In the genomic region with DNA sequence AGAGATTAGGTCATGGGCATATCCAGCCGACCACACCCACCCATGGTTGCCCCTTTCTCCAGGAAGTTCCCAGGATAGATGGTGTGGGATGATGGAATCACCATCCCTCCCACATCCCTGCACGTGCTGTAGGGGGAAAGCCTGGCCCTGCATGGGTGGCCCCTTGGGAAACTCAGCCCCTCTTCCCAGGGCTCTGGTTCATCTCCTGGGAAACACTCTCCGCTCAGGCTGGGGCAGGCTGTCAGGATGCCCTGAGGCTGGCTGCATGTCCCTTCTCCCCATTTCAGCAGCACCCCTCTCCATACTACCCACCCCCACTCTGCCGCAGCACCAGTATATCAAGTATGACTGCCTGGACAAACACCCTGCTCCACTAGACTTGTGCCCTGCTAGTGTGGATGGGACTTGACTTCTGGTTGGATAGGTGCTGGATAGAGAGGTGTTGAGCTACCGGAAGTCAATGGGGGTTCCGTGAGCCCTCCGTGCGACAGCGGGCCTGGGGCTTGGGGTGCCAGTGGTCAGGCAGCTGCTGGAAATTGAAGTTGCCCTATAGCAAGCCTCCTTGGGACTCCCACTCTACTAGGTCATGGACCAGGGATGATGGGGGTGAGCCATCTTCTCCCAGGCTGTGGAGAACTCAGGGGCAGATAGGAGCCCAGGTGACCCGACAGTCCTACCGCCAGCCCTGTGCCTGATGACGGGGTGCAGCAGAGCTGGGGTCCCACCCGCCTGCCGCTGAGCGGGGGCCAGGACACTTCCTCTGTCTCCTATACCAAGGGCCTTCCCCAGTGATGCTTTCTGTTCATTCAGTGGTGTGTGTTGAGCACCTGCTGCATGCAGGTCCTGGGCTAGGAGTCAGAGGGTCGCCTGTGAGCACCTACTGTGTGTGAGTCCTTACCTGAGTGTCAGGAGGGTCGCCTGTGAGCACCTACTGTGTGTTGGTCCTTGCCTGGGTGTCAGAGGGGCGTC, we compare ENCODE assay signal across 11 cellular contexts.
DNase-seq lines count a peak whose midpoint lies in the region; ATAC-seq and TF ChIP-seq lines count a peak whose summit lies in the region.
"Had no signal": no experiment of that assay in that cellular context is flagged by ENCODE, and none has a peak within 500 bp of the region (broad histone marks: within the 10 kb centered on the region; RNA-seq: fewer than 3 reads in every experiment).

No MANE protein-coding gene starts in this region.

- TF ChIP-seq CTCF in lower leg skin (IDR thresholded peaks at IDR 0.05) (no peak), upper lobe of left lung (IDR thresholded peaks at IDR 0.05) (no peak)

- H3K36me3 Mint-ChIP-seq in activated naive CD8-positive, alpha-beta T cell treated with anti-CD3 and anti-CD28 coated beads, Interleukin-2, amount 10 ng/mL, durations not matched to agents 7 days and 5 days, result no peaks in the 10 kb centered on the region
- no peaks in the 10 kb centered on the region for H3K36me3 Mint-ChIP-seq in activated naive CD8-positive, alpha-beta T cell treated with anti-CD3 and anti-CD28 coated beads for 36 hours
- H3K36me3 Mint-ChIP-seq in activated CD8-positive, alpha-beta T cell treated with anti-CD3 and anti-CD28 coated beads, Interleukin-2, amount 10 ng/mL, durations not matched to agents 7 days and 5 days (ENCODE audit: low read depth), result no peaks in the 10 kb centered on the region

- H3K27me3 Mint-ChIP-seq in activated naive CD8-positive, alpha-beta T cell treated with anti-CD3 and anti-CD28 coated beads, Interleukin-2, amount 10 ng/mL, durations not matched to agents 7 days and 5 days, result peaks cover 4% of the 10 kb centered on the region
- no peaks in the 10 kb centered on the region for H3K27me3 Mint-ChIP-seq in activated naive CD8-positive, alpha-beta T cell treated with anti-CD3 and anti-CD28 coated beads for 36 hours
- H3K27me3 Mint-ChIP-seq in activated CD8-positive, alpha-beta T cell treated with anti-CD3 and anti-CD28 coated beads, Interleukin-2, amount 10 ng/mL, durations not matched to agents 7 days and 5 days (ENCODE audit: low read depth), result no peaks in the 10 kb centered on the region

- WGBS in lower leg skin, 2 donors, result 73 to 79% methylated on average over 17 to 18 of the region's 18 CpGs
- 86 to 89% methylated on average over 10 to 18 of the region's 18 CpGs for WGBS in upper lobe of left lung, 2 donors

- intact Hi-C loops in lower leg skin (cut with DNase I; ENCODE audit: low total_unique reads), result no loop called here

- peak; percentile 45 for ATAC-seq in activated naive CD8-positive, alpha-beta T cell treated with anti-CD3 and anti-CD28 coated beads, Interleukin-2, amount 10 ng/mL, durations not matched to agents 7 days and 5 days (ENCODE audit: low read depth)
- peak; percentile 57 for ATAC-seq in activated CD8-positive, alpha-beta T cell treated with anti-CD3 and anti-CD28 coated beads, Interleukin-2, amount 10 ng/mL, durations not matched to agents 7 days and 5 days
- ATAC-seq in upper lobe of left lung (ENCODE audit: low FRiP score in 2 of 2), result peak; percentile 21 to 41
- no peak for ATAC-seq in GM18858 (IDR thresholded peaks at IDR 0.05; ENCODE audit: unreplicated experiment)
- ATAC-seq: activated naive CD8-positive, alpha-beta T cell treated with anti-CD3 and anti-CD28 coated beads, Interleukin-2, amount 50 U/mL, for 24 hours had no signal

- H3K27ac ChIP-seq in upper lobe of left lung, result no peak overlapping the region
- H3K27ac ChIP-seq: tibial nerve had no signal

- TF ChIP-seq EP300 in upper lobe of left lung (IDR thresholded peaks at IDR 0.05), result no peak

- H3K27me3 ChIP-seq in upper lobe of left lung, result no peaks in the 10 kb centered on the region
- H3K27me3 ChIP-seq: tibial nerve had no signal

- POLR2A ChIA-PET in activated naive CD8-positive, alpha-beta T cell treated with anti-CD3 and anti-CD28 coated beads, Interleukin-2, amount 10 ng/mL, durations not matched to agents 7 days and 5 days (lab: Charles Lee), result no interaction called here
- POLR2A ChIA-PET in activated CD8-positive, alpha-beta T cell treated with anti-CD3 and anti-CD28 coated beads, Interleukin-2, amount 10 ng/mL, durations not matched to agents 7 days and 5 days (lab: Charles Lee), result no interaction called here

- peaks cover 1% of the 10 kb centered on the region for H3K9me3 Mint-ChIP-seq in activated naive CD8-positive, alpha-beta T cell treated with anti-CD3 and anti-CD28 coated beads, Interleukin-2, amount 10 ng/mL, durations not matched to agents 7 days and 5 days
- peaks cover 2% of the 10 kb centered on the region for H3K9me3 Mint-ChIP-seq in activated naive CD8-positive, alpha-beta T cell treated with anti-CD3 and anti-CD28 coated beads for 36 hours
- no peaks in the 10 kb centered on the region for H3K9me3 Mint-ChIP-seq in activated CD8-positive, alpha-beta T cell treated with anti-CD3 and anti-CD28 coated beads, Interleukin-2, amount 10 ng/mL, durations not matched to agents 7 days and 5 days (ENCODE audit: insufficient read depth)

- TF ChIP-seq POLR2A in lower leg skin (IDR thresholded peaks at IDR 0.05) (no peak), upper lobe of left lung (IDR thresholded peaks at IDR 0.05) (no peak)

- no peaks in the 10 kb centered on the region for H3K4me1 Mint-ChIP-seq in activated naive CD8-positive, alpha-beta T cell treated with anti-CD3 and anti-CD28 coated beads, Interleukin-2, amount 10 ng/mL, durations not matched to agents 7 days and 5 days
- no peaks in the 10 kb centered on the region for H3K4me1 Mint-ChIP-seq in activated naive CD8-positive, alpha-beta T cell treated with anti-CD3 and anti-CD28 coated beads for 36 hours
- no peaks in the 10 kb centered on the region for H3K4me1 Mint-ChIP-seq in activated CD8-positive, alpha-beta T cell treated with anti-CD3 and anti-CD28 coated beads, Interleukin-2, amount 10 ng/mL, durations not matched to agents 7 days and 5 days (ENCODE audit: low read depth)
- H3K4me1 Mint-ChIP-seq: activated naive CD8-positive, alpha-beta T cell treated with anti-CD3 and anti-CD28 coated beads, Interleukin-2, amount 50 U/mL, for 24 hours had no signal

- H3K9me3 ChIP-seq in upper lobe of left lung, result peaks cover 0 to under 1% (median 0%) of the 10 kb centered on the region in 4 donors

- H3K4me3 Mint-ChIP-seq in activated naive CD8-positive, alpha-beta T cell treated with anti-CD3 and anti-CD28 coated beads, Interleukin-2, amount 10 ng/mL, durations not matched to agents 7 days and 5 days, result no peak overlapping the region
- no peak overlapping the region for H3K4me3 Mint-ChIP-seq in activated naive CD8-positive, alpha-beta T cell treated with anti-CD3 and anti-CD28 coated beads for 36 hours
- H3K4me3 Mint-ChIP-seq in activated CD8-positive, alpha-beta T cell treated with anti-CD3 and anti-CD28 coated beads, Interleukin-2, amount 10 ng/mL, durations not matched to agents 7 days and 5 days, result no peak overlapping the region
- H3K4me3 Mint-ChIP-seq: activated naive CD8-positive, alpha-beta T cell treated with anti-CD3 and anti-CD28 coated beads, Interleukin-2, amount 50 U/mL, for 24 hours had no signal

- no peaks in the 10 kb centered on the region for H3K4me1 ChIP-seq in upper lobe of left lung

- CTCF ChIA-PET in activated CD8-positive, alpha-beta T cell treated with anti-CD3 and anti-CD28 coated beads, Interleukin-2, amount 10 ng/mL, durations not matched to agents 7 days and 5 days (lab: Charles Lee), result no interaction called here

- H3K4me3 ChIP-seq in lower leg skin (ENCODE audit: low read depth, poor library complexity, severe bottlenecking), result no peak overlapping the region
- H3K4me3 ChIP-seq in upper lobe of left lung, result no peak overlapping the region
- H3K4me3 ChIP-seq: tibial nerve had no signal

- H3K36me3 ChIP-seq in upper lobe of left lung, result no peaks in the 10 kb centered on the region
- H3K36me3 ChIP-seq: tibial nerve had no signal

- H3K27ac Mint-ChIP-seq in activated naive CD8-positive, alpha-beta T cell treated with anti-CD3 and anti-CD28 coated beads, Interleukin-2, amount 10 ng/mL, durations not matched to agents 7 days and 5 days, result no peak overlapping the region
- no peak overlapping the region for H3K27ac Mint-ChIP-seq in activated naive CD8-positive, alpha-beta T cell treated with anti-CD3 and anti-CD28 coated beads for 36 hours
- H3K27ac Mint-ChIP-seq in activated CD8-positive, alpha-beta T cell treated with anti-CD3 and anti-CD28 coated beads, Interleukin-2, amount 10 ng/mL, durations not matched to agents 7 days and 5 days, result no peak overlapping the region
- H3K27ac Mint-ChIP-seq: activated naive CD8-positive, alpha-beta T cell treated with anti-CD3 and anti-CD28 coated beads, Interleukin-2, amount 50 U/mL, for 24 hours had no signal

- peak; percentile 29 for DNase-seq in activated naive CD8-positive, alpha-beta T cell treated with anti-CD3 and anti-CD28 coated beads, Interleukin-2, amount 10 ng/mL, durations not matched to agents 7 days and 5 days
- DNase-seq in activated naive CD8-positive, alpha-beta T cell treated with anti-CD3 and anti-CD28 coated beads for 36 hours, result no peak
- no peak for DNase-seq in activated CD8-positive, alpha-beta T cell treated with anti-CD3 and anti-CD28 coated beads, Interleukin-2, amount 10 ng/mL, durations not matched to agents 7 days and 5 days
- DNase-seq in lower leg skin (ENCODE audit: low spot score in 2 of 2) (peak; percentile 8 to 76), upper lobe of left lung (peak; percentile 15 to 60), NCI-H1417 (lab: John Stamatoyannopoulos, UW) (no peak), NCI-H446 treated with DMSO at 0.1 percent for 48 hours (lab: John Stamatoyannopoulos, UW) (no peak)
- DNase-seq: activated naive CD8-positive, alpha-beta T cell treated with anti-CD3 and anti-CD28 coated beads, Interleukin-2, amount 50 U/mL, for 24 hours; retina had no signal

Comparison
In these comparisons a context has a peak if more than half of its experiments do, and no peak if none do; other contexts are left out.
1. DNase-seq: peak in activated naive CD8-positive, alpha-beta T cell treated with anti-CD3 and anti-CD28 coated beads, Interleukin-2, amount 10 ng/mL, durations not matched to agents 7 days and 5 days (single experiment), lower leg skin (2 of 2) and upper lobe of left lung (2 of 2); none in activated naive CD8-positive, alpha-beta T cell treated with anti-CD3 and anti-CD28 coated beads for 36 hours (single experiment), activated CD8-positive, alpha-beta T cell treated with anti-CD3 and anti-CD28 coated beads, Interleukin-2, amount 10 ng/mL, durations not matched to agents 7 days and 5 days (single experiment), NCI-H1417 (0 of 3) and NCI-H446 treated with DMSO at 0.1 percent for 48 hours (single experiment).